ENCODE assay signal across 1 cellular context in genomic region chr21:31731802-31732537, GRCh38.
TF ChIP-seq lines count a peak whose summit lies in the region.

SCAF4 (minus strand) TSS chr21:31732118; CDS start chr21:31731692, 426 bp downstream.

TF ChIP-seq in WTC11, 78 proteins besides CTCF, POLR2A, EP300 and RAD21 (continued from another document):
- TF ChIP-seq ERG (CRISPR knock-in tag; IDR thresholded peaks at IDR 0.05) (no peak), ATF6 (CRISPR knock-in tag; IDR thresholded peaks at IDR 0.05) (no peak), ATF3 (CRISPR knock-in tag; conservative IDR thresholded peaks at IDR 0.05) (no peak), IRF1 (CRISPR knock-in tag; IDR thresholded peaks at IDR 0.05) (no peak), TCF7 (CRISPR knock-in tag; IDR thresholded peaks at IDR 0.05; ENCODE audit: low read depth) (no peak), TEAD1 (CRISPR knock-in tag; IDR thresholded peaks at IDR 0.05) (no peak), MYBL2 (CRISPR knock-in tag; IDR thresholded peaks at IDR 0.05) (0 out of 2 replicates have a peak, but pooled peaks have one; percentile 65), NFYB (CRISPR knock-in tag; conservative IDR thresholded peaks at IDR 0.05; ENCODE audit: low read depth) (no peak), ZNF281 (CRISPR knock-in tag; IDR thresholded peaks at IDR 0.05) (no peak), GTF2I (CRISPR knock-in tag; conservative IDR thresholded peaks at IDR 0.05) (no peak), ZNF317 (CRISPR knock-in tag; IDR thresholded peaks at IDR 0.05; ENCODE audit: borderline replicate concordance, low read depth) (no peak), ZBTB21 (CRISPR knock-in tag; IDR thresholded peaks at IDR 0.05; ENCODE audit: borderline replicate concordance) (no peak), ZNF232 (CRISPR knock-in tag; IDR thresholded peaks at IDR 0.05) (no peak), NFATC4 (CRISPR knock-in tag; IDR thresholded peaks at IDR 0.05) (no peak), FOXP4 (CRISPR knock-in tag; IDR thresholded peaks at IDR 0.05) (peak; percentile 27; the same call in 1 of the 2 replicates), ZNF416 (CRISPR knock-in tag; IDR thresholded peaks at IDR 0.05) (peak; percentile 90; the same call in 1 of the 2 replicates), CBFB (CRISPR knock-in tag; IDR thresholded peaks at IDR 0.05; ENCODE audit: low read depth) (no peak), PREB (CRISPR knock-in tag; IDR thresholded peaks at IDR 0.05; ENCODE audit: borderline replicate concordance) (no peak), OVOL2 (CRISPR knock-in tag; IDR thresholded peaks at IDR 0.05; ENCODE audit: borderline replicate concordance) (no peak), FOXK1 (CRISPR knock-in tag; IDR thresholded peaks at IDR 0.05) (peak; percentile 32; the same call in 1 of the 2 replicates), ZNF512 (CRISPR knock-in tag; IDR thresholded peaks at IDR 0.05; ENCODE audit: borderline replicate concordance) (0 out of 2 replicates have a peak, but pooled peaks have one; percentile 53), RORB (CRISPR knock-in tag; IDR thresholded peaks at IDR 0.05) (no peak), CREB1 (CRISPR knock-in tag; IDR thresholded peaks at IDR 0.05) (no peak), ZMAT4 (CRISPR knock-in tag; IDR thresholded peaks at IDR 0.05) (no peak), ZSCAN18 (CRISPR knock-in tag; IDR thresholded peaks at IDR 0.05) (no peak), ZNF263 (CRISPR knock-in tag; IDR thresholded peaks at IDR 0.05; ENCODE audit: low read depth) (0 out of 2 replicates have a peak, but pooled peaks have one; percentile 26), NR1H2 (CRISPR knock-in tag; IDR thresholded peaks at IDR 0.05) (no peak), TEAD4 (CRISPR knock-in tag; IDR thresholded peaks at IDR 0.05) (0 out of 2 replicates have a peak, but pooled peaks have one; percentile 23), ZNF671 (CRISPR knock-in tag; IDR thresholded peaks at IDR 0.05) (no peak; the same call in 1 of the 2 replicates), USF1 (CRISPR knock-in tag; IDR thresholded peaks at IDR 0.05) (no peak)
TF ChIP-seq in WTC11: peak in this region for 21.
